In genomic region chr3:147400999-147401398, GRCh38 we compare ENCODE assay signal across 30 cellular contexts. TPM values are rescaled to one million over a fixed set of nuclear protein-coding genes. Genes with fewer than 3 reads are reported as not detected.
"Had no signal": no experiment of that assay in that cellular context is flagged by ENCODE, and none has a peak within 500 bp of the region (broad histone marks: within the 10 kb centered on the region; RNA-seq: fewer than 3 reads in every experiment).

No MANE protein-coding gene starts in this region.

- H3K36me3 ChIP-seq: left lung, lower lobe of right lung, ovary, right atrium auricular region, right lobe of liver, tibial nerve, upper lobe of left lung, vagina had no signal

- H3K4me3 Mint-ChIP-seq: immature natural killer cell; naive thymus-derived CD8-positive, alpha-beta T cell; stimulated activated memory B cell treated with anti-CD40 and anti-IgM and Interleukin-4, amounts not matched to agents 10 μg/mL and 1 μg/mL and 100 μg/mL, for 72 hours; stimulated activated naive CD8-positive, alpha-beta T cell treated with anti-CD3 and anti-CD28 coated beads, Interleukin-15, amount 100 ng/mL, for 72 hours had no signal

- H3K27me3 ChIP-seq: ovary, right lobe of liver had no signal

- H3K4me3 ChIP-seq: left lung, lower lobe of right lung, ovary, right atrium auricular region, right lobe of liver, smooth muscle cell, tibial nerve, upper lobe of left lung, vagina had no signal

- H3K27ac ChIP-seq: left lung, lower lobe of right lung, ovary, right atrium auricular region, right lobe of liver, tibial nerve, upper lobe of left lung, vagina had no signal

- H3K4me2 ChIP-seq: smooth muscle cell had no signal

- H3K4me1 Mint-ChIP-seq: immature natural killer cell; stimulated activated memory B cell treated with anti-CD40 and anti-IgM and Interleukin-4, amounts not matched to agents 10 μg/mL and 1 μg/mL and 100 μg/mL, for 72 hours had no signal

- H3K9me3 ChIP-seq: left lung, lower lobe of right lung, right atrium auricular region, right lobe of liver, tibial nerve, upper lobe of left lung, vagina had no signal

- ATAC-seq: left colon; left lung; lower lobe of right lung; naive thymus-derived CD8-positive, alpha-beta T cell; right lobe of liver; stimulated activated memory B cell treated with anti-CD40 and anti-IgM and Interleukin-4, amounts not matched to agents 10 μg/mL and 1 μg/mL and 100 μg/mL, for 72 hours; stimulated activated naive CD8-positive, alpha-beta T cell treated with anti-CD3 and anti-CD28 coated beads, Interleukin-15, amount 100 ng/mL, for 72 hours had no signal

- H3K4me1 ChIP-seq: lower lobe of right lung, right lobe of liver had no signal

- H3K36me3 Mint-ChIP-seq: immature natural killer cell; stimulated activated memory B cell treated with anti-CD40 and anti-IgM and Interleukin-4, amounts not matched to agents 10 μg/mL and 1 μg/mL and 100 μg/mL, for 72 hours had no signal

- H3K27ac Mint-ChIP-seq: immature natural killer cell; naive thymus-derived CD8-positive, alpha-beta T cell; progenitor cell of endocrine pancreas; stimulated activated memory B cell treated with anti-CD40 and anti-IgM and Interleukin-4, amounts not matched to agents 10 μg/mL and 1 μg/mL and 100 μg/mL, for 72 hours; stimulated activated naive CD8-positive, alpha-beta T cell treated with anti-CD3 and anti-CD28 coated beads, Interleukin-15, amount 100 ng/mL, for 72 hours had no signal

- DNase-seq: hippocampal formation; immature natural killer cell; kidney; left colon; left lung; lower lobe of right lung; mammary epithelial cell; mesenchymal stem cell; naive thymus-derived CD8-positive, alpha-beta T cell; ovary; right lobe of liver; stimulated activated CD4-positive, alpha-beta T cell treated with anti-CD3 and anti-CD28 coated beads, Interleukin-1b, Interleukin-23, amount 100 ng/mL, for 48 hours; stimulated activated CD4-positive, alpha-beta T cell treated with anti-CD3 and anti-CD28 coated beads, Interleukin-2, amount 100 ng/mL, for 48 hours; stimulated activated CD4-positive, alpha-beta T cell treated with anti-CD3 and anti-CD28 coated beads, Interleukin-4, amount 100 ng/mL, for 4 hours; stimulated activated CD8-positive, alpha-beta memory T cell treated with anti-CD3 and anti-CD28 coated beads, Interleukin-4, amount 100 ng/mL, for 48 hours; stimulated activated naive CD4-positive, alpha-beta T cell treated with Interleukin-2 at 50 U/mL for 16 hours; stimulated activated naive CD8-positive, alpha-beta T cell treated with anti-CD3 and anti-CD28 coated beads, Interleukin-15, amount 100 ng/mL, for 72 hours; substantia nigra; upper lobe of left lung had no signal

RNA-seq across cellular contexts. Expression of gene ZIC4, which starts 5.3 kb away (rescaled TPM):
- total RNA-seq: kidney; left colon; left lung; liver; lower lobe of right lung; naive thymus-derived CD8-positive, alpha-beta T cell; omental fat pad; ovary; progenitor cell of endocrine pancreas; renal cortical epithelial cell; right atrium auricular region; smooth muscle cell; upper lobe of left lung; urinary bladder; vagina had no signal
- polyA plus RNA-seq: immature natural killer cell; mammary epithelial cell; naive thymus-derived CD8-positive, alpha-beta T cell; ovary; smooth muscle cell; thymus; urinary bladder had no signal

RNA-seq across cellular contexts. Expression of gene ZIC1, which starts 8.2 kb away (rescaled TPM):
- total RNA-seq: kidney; left colon; liver; lower lobe of right lung; naive thymus-derived CD8-positive, alpha-beta T cell; omental fat pad; renal cortical epithelial cell; smooth muscle cell; tibial nerve; upper lobe of left lung; urinary bladder; vagina had no signal
- polyA plus RNA-seq: immature natural killer cell; mammary epithelial cell; naive thymus-derived CD8-positive, alpha-beta T cell; smooth muscle cell; urinary bladder had no signal
